In genomic region chr21:42715427-42715826, GRCh38 we compare ENCODE assay signal across 8 cellular contexts.
DNase-seq lines count a peak whose midpoint lies in the region; ATAC-seq, FAIRE-seq and TF ChIP-seq lines count a peak whose summit lies in the region.
"Not testable (repeated sequence)": the region's sequence is repeated elsewhere in the genome, so short reads cannot be mapped to it uniquely, and the experiment has no call there.

No MANE protein-coding gene starts in this region.

- H3K36me3 ChIP-seq in hepatocyte (replicated peaks; ENCODE audit: insufficient read depth, low read depth); HepG2 (replicated peaks in 1 of 2; ENCODE audit: control insufficient read depth in 1 of 2, insufficient read depth in 2 of 2, low read length in 2 of 2); right lobe of liver; stomach: not testable (repeated sequence)

- in situ Hi-C loops in HepG2 (cut with HindIII; ENCODE audit: extremely low pct_ligation_motif_present, low pct_unique_long_range_greater_than_20kb), result not testable (repeated sequence)

- not testable (repeated sequence) for H3K4me1 Mint-ChIP-seq in WTC11
- H3K4me1 Mint-ChIP-seq in progenitor cell of endocrine pancreas (ENCODE audit: low read depth), result peaks cover 25% of the 10 kb centered on the region

- WGBS in hepatocyte (ENCODE audit: low lambda C conversion rate, missing lambda C conversion rate), result 78% methylated on average over 7 of the region's 7 CpGs
- 2% methylated on average over 6 of the region's 7 CpGs for WGBS in HepG2 (ENCODE audit: low lambda C conversion rate)
- WGBS in right lobe of liver (ENCODE audit: insufficient coverage, low coverage, low lambda C conversion rate, missing lambda C conversion rate), result 18% methylated on average over 7 of the region's 7 CpGs
- 35 to 66% (median 58%) methylated on average over 7 of the region's 7 CpGs for WGBS in stomach, 5 donors

- TF ChIP-seq RAD21 in HepG2 (CRISPR knock-in tag; IDR thresholded peaks at IDR 0.05), result not testable (repeated sequence)

- H3K4me3 Mint-ChIP-seq in WTC11; progenitor cell of endocrine pancreas (ENCODE audit: low read depth): not testable (repeated sequence)

- H3K4me1 ChIP-seq in hepatocyte (ENCODE audit: insufficient read depth) (peaks cover 13% of the 10 kb centered on the region), HepG2 (ENCODE audit: insufficient read depth, low read length) (peaks cover 81% of the 10 kb centered on the region), right lobe of liver (peaks cover 0 to 32% (median 9%) of the 10 kb centered on the region in 4 donors)
- H3K4me1 ChIP-seq in stomach, result not testable (repeated sequence)

- BruUV-seq in HepG2 (replicated peaks; lab: Mats Ljungman, UMichigan), result not testable (repeated sequence)

- not testable (repeated sequence) for TF ChIP-seq POLR2A in HepG2 (IDR thresholded peaks at IDR 0.05; ENCODE audit: insufficient read depth in 1 of 2, low read depth in 2 of 2, low read length in 2 of 2); right lobe of liver (IDR thresholded peaks at IDR 0.05); stomach (IDR thresholded peaks at IDR 0.05)

- not testable (repeated sequence) for H3K27ac Mint-ChIP-seq in WTC11
- peak overlapping the region; percentile 8 for H3K27ac Mint-ChIP-seq in progenitor cell of endocrine pancreas

- H3K27me3 Mint-ChIP-seq in WTC11 (ENCODE audit: low read depth); progenitor cell of endocrine pancreas: not testable (repeated sequence)

- not testable (repeated sequence) for H3K9me3 Mint-ChIP-seq in WTC11; progenitor cell of endocrine pancreas (ENCODE audit: low read depth)

- H3K27me3 ChIP-seq in hepatocyte; HepG2 (ENCODE audit: control insufficient read depth in 1 of 2, insufficient read depth in 2 of 2, low read length in 2 of 2); right lobe of liver; stomach: not testable (repeated sequence)

- H3K4me3 ChIP-seq in hepatocyte, right lobe of liver, stomach: not testable (repeated sequence)
- H3K4me3 ChIP-seq in HepG2 (replicated peaks in 1 of 3; ENCODE audit: insufficient read depth in 1 of 3, low read depth in 2 of 3, low read length in 3 of 3), result peak overlapping the region in 1 of 3 experiments; percentile 18; a peak in 1 of 6 replicates

- not testable (repeated sequence) for H2AFZ ChIP-seq in hepatocyte; HepG2 (ENCODE audit: low read length)

- DNase-seq in WTC11 (ENCODE audit: low spot score); hepatocyte (ENCODE audit: low spot score); progenitor cell of endocrine pancreas (ENCODE audit: low spot score, unreplicated experiment): not testable (repeated sequence)
- DNase-seq in HepG2 (ENCODE audit: low spot score) (peak; percentile 93), right lobe of liver (peak in 2 of 3 donors; percentile 55 to 67), mucosa of gallbladder (ENCODE audit: low spot score) (peak; percentile 30), stomach (peak; percentile 47)

- H3K36me3 Mint-ChIP-seq in WTC11, result peaks cover 11% of the 10 kb centered on the region
- peaks cover 18% of the 10 kb centered on the region for H3K36me3 Mint-ChIP-seq in progenitor cell of endocrine pancreas (ENCODE audit: insufficient read depth)

- not testable (repeated sequence) for H3K79me2 ChIP-seq in hepatocyte; HepG2 (ENCODE audit: insufficient read depth, low read length)

- FAIRE-seq in HepG2 (lab: Jason Lieb, UNC), result peak; percentile 88

- H3K4me2 ChIP-seq in hepatocyte, result peak overlapping the region; percentile 44
- H3K4me2 ChIP-seq in HepG2 (ENCODE audit: low read depth, low read length), result peak overlapping the region; percentile 21

- peak overlapping the region; percentile 46 for H3K27ac ChIP-seq in C4-2B
- peak overlapping the region; percentile 89 for H3K27ac ChIP-seq in hepatocyte
- H3K27ac ChIP-seq in HepG2 (ENCODE audit: extremely low read length, insufficient read depth, low read length), result peak overlapping the region; percentile 62
- H3K27ac ChIP-seq in right lobe of liver, result not testable (repeated sequence)
- peak overlapping the region in 1 of 5 donors; percentile 8 for H3K27ac ChIP-seq in stomach

- TF ChIP-seq CTCF in C4-2B (conservative IDR thresholded peaks at IDR 0.05); WTC11 (IDR thresholded peaks at IDR 0.05); hepatocyte (IDR thresholded peaks at IDR 0.05; ENCODE audit: poor library complexity); HepG2 (CRISPR knock-in tag; IDR thresholded peaks at IDR 0.05); right lobe of liver (IDR thresholded peaks at IDR 0.05); progenitor cell of endocrine pancreas (IDR thresholded peaks at IDR 0.05; ENCODE audit: unreplicated experiment); stomach (IDR thresholded peaks at IDR 0.05): not testable (repeated sequence)

- H3K9ac ChIP-seq in HepG2 (ENCODE audit: insufficient read depth, low read depth, low read length), result not testable (repeated sequence)

- not testable (repeated sequence) for H4K20me1 ChIP-seq in hepatocyte (ENCODE audit: insufficient read depth, poor library complexity, severe bottlenecking); HepG2 (ENCODE audit: insufficient read depth, low read length)

- not testable (repeated sequence) for H3K9me2 ChIP-seq in hepatocyte (replicated peaks; ENCODE audit: insufficient read depth)

- not testable (repeated sequence) for H3K9me3 ChIP-seq in hepatocyte (ENCODE audit: low read depth); HepG2 (ENCODE audit: low read length); right lobe of liver; stomach

- TF ChIP-seq EP300 in HepG2 (IDR thresholded peaks at IDR 0.05; ENCODE audit: low read depth in 2 of 2, low read length in 2 of 2), result peak in 1 of 2 experiments; percentile 62; a peak in 1 of 4 replicates
- peak; percentile 60; the same call in 1 of the 2 replicates for TF ChIP-seq EP300 in HepG2 (CRISPR knock-in tag; IDR thresholded peaks at IDR 0.05; ENCODE audit: borderline replicate concordance)
- TF ChIP-seq EP300 in stomach (IDR thresholded peaks at IDR 0.05), result not testable (repeated sequence)

- intact Hi-C loops in HepG2 (cut with micrococcal nuclease; ENCODE audit: unreplicated experiment), result loop anchor here (1.0 kb wide), 2 partner anchors 9 to 18 kb away; no protein-coding TSS in a partner anchor
- intact Hi-C loops in right lobe of liver (cut with DNase I); stomach (cut with DNase I; ENCODE audit: low total_unique reads): not testable (repeated sequence)

- POLR2A ChIA-PET in WTC11 (lab: Charles Lee), result not testable (repeated sequence)
- POLR2A ChIA-PET in HepG2 (lab: Yijun Ruan, JAX), result interaction anchor here (1.8 kb wide), 1 partner anchor 19 kb away, joined by 7 read pairs; no protein-coding TSS in a partner anchor

- CTCF ChIA-PET in WTC11 (lab: Charles Lee), result interaction anchor here (0.7 kb wide), 1 partner anchor 323 kb away, joined by 3 read pairs; no protein-coding TSS in a partner anchor
- CTCF ChIA-PET in HepG2 (lab: Yijun Ruan, JAX; ENCODE audit: low intra/inter-chr PET ratio, low total read pairs), result not testable (repeated sequence)

- ATAC-seq in WTC11, result not testable (repeated sequence)
- ATAC-seq in HepG2, result peak; percentile 95
- peak; percentile 43 to 60 (median 50) for ATAC-seq in right lobe of liver

TF ChIP-seq in WTC11, 78 proteins besides CTCF, POLR2A, EP300 and RAD21:
- TF ChIP-seq GABPB1 (CRISPR knock-in tag; IDR thresholded peaks at IDR 0.05), result peak; percentile 90

TF ChIP-seq in HepG2, 621 proteins besides CTCF, POLR2A, EP300 and RAD21 (continues in another document):
- peak; percentile 46; the same call in 1 of the 2 replicates for TF ChIP-seq ZBTB7B (CRISPR knock-in tag; IDR thresholded peaks at IDR 0.05)
- TF ChIP-seq PAXIP1 (CRISPR knock-in tag; conservative IDR thresholded peaks at IDR 0.05), result peak; percentile 84
